ENCODE assay signal across 12 cellular contexts in genomic region chr10:6507311-6507710, GRCh38.
A peak's percentile ranks its signal among the peaks of the same experiment; 100 is the strongest.
DNase-seq lines count a peak whose midpoint lies in the region; ATAC-seq and TF ChIP-seq lines count a peak whose summit lies in the region.
"Had no signal": no experiment of that assay in that cellular context is flagged by ENCODE, and none has a peak within 500 bp of the region (broad histone marks: within the 10 kb centered on the region; RNA-seq: fewer than 3 reads in every experiment).

No MANE protein-coding gene starts in this region.

- no peaks in the 10 kb centered on the region for H3K27me3 Mint-ChIP-seq in activated naive CD8-positive, alpha-beta T cell

- TF ChIP-seq CTCF in esophagus squamous epithelium (IDR thresholded peaks at IDR 0.05): no peak

- intact Hi-C loops in esophagus squamous epithelium (cut with DNase I): no loop called here

- H3K4me3 ChIP-seq in esophagus squamous epithelium: no peak overlapping the region
- H3K4me3 ChIP-seq: right atrium auricular region, testis had no signal

- peaks cover 35% of the 10 kb centered on the region for H3K36me3 Mint-ChIP-seq in activated naive CD8-positive, alpha-beta T cell

- H3K27ac ChIP-seq in esophagus squamous epithelium: no peak overlapping the region
- H3K27ac ChIP-seq: right atrium auricular region, testis had no signal

- no peaks in the 10 kb centered on the region for H3K9me3 ChIP-seq in esophagus squamous epithelium
- H3K9me3 ChIP-seq: BE2C, right atrium auricular region, testis had no signal

- H3K9me3 Mint-ChIP-seq in activated naive CD8-positive, alpha-beta T cell (ENCODE audit: low read depth): no peaks in the 10 kb centered on the region

- no peak for TF ChIP-seq POLR2A in esophagus squamous epithelium (IDR thresholded peaks at IDR 0.05)

- peaks cover 0 to 3% (median 0%) of the 10 kb centered on the region in 3 donors for H3K4me1 ChIP-seq in esophagus squamous epithelium
- H3K4me1 ChIP-seq: BE2C, right atrium auricular region, testis had no signal

- peaks cover 62% of the 10 kb centered on the region for H3K4me1 Mint-ChIP-seq in activated naive CD8-positive, alpha-beta T cell (ENCODE audit: low read depth)
- H3K4me1 Mint-ChIP-seq: endodermal cell had no signal

- peak; percentile 40 for DNase-seq in stimulated activated naive CD4-positive, alpha-beta T cell treated with Interleukin-2 at 50 U/mL for 16 hours (lab: John Stamatoyannopoulos, UW)
- no peak for DNase-seq in stimulated activated naive CD4-positive, alpha-beta T cell (lab: John Stamatoyannopoulos, UW)
- DNase-seq in NCI-H2029 (lab: John Stamatoyannopoulos, UW): no peak
- DNase-seq in NCI-H1436 treated with DMSO at 0.1 percent for 48 hours (lab: John Stamatoyannopoulos, UW): no peak
- no peak for DNase-seq in GOT3 (lab: John Stamatoyannopoulos, UW)
- no peak for DNase-seq in esophagus squamous epithelium (lab: John Stamatoyannopoulos, UW)
- DNase-seq: BE2C, endodermal cell, testis had no signal

- H3K36me3 ChIP-seq in esophagus squamous epithelium: no peaks in the 10 kb centered on the region
- H3K36me3 ChIP-seq: BE2C, right atrium auricular region had no signal

- peak overlapping the region; percentile 69 for H3K4me3 Mint-ChIP-seq in activated naive CD8-positive, alpha-beta T cell
- H3K4me3 Mint-ChIP-seq: endodermal cell had no signal

- ATAC-seq in HG02938 (IDR thresholded peaks at IDR 0.05; ENCODE audit: unreplicated experiment): peak; percentile 86

- H3K27ac Mint-ChIP-seq in activated naive CD8-positive, alpha-beta T cell: peak overlapping the region; percentile 82
- H3K27ac Mint-ChIP-seq: endodermal cell had no signal

- H3K27me3 ChIP-seq in esophagus squamous epithelium: no peaks in the 10 kb centered on the region
- H3K27me3 ChIP-seq: BE2C, right atrium auricular region, testis had no signal

- WGBS in esophagus squamous epithelium, 2 donors: 70 to 78% methylated on average over 5 of the region's 5 CpGs
